ENCODE assay signal across 16 cellular contexts in the genomic region with DNA sequence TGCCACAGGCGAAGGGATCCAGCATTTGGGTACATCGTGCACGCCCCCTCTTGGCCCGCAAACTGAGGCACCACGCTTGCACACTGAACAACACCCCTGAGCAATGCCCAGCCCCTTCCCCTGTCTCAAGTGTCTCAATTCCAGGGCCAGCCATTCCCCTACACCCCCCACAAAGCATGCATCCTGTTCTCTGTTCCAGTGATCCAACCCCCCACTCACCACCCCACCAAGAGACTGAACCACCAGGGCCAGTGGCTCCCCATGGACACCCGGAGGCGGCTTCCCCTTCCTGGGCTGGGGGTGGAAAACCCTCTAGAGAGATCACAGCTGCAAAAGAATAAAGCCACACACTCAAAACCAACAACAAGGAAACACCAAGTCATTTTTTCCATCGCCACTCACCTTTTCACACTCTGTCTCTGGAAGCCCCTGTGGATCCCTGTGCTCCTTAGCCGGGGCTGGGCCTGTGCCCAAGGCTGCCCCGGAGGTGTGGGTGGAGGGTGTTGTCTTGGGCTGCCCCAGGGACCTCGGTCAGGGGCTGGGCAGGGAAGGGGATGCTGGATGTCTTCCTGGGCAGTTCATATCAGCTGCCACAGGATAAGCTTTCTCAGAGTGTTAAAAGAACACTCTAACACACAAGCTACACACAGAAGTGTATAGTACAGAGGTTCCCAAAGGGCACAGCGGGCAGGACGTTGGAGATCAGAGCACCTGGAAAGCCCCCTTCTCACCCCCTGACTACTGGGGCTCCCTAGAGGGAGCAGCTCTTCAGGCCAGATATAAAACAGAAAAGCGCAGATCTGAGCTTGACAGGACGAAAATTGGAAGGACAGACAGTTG.
A peak's percentile ranks its signal among the peaks of the same experiment; 100 is the strongest.
DNase-seq lines count a peak whose midpoint lies in the region; TF ChIP-seq lines count a peak whose summit lies in the region.
"Had no signal": no experiment of that assay in that cellular context is flagged by ENCODE, and none has a peak within 500 bp of the region (broad histone marks: within the 10 kb centered on the region; RNA-seq: fewer than 3 reads in every experiment).

No MANE protein-coding gene starts in this region.

- no peak for TF ChIP-seq POLR2A in adrenal gland (IDR thresholded peaks at IDR 0.05)

- H3K27ac ChIP-seq in SJSA1 (peak overlapping the region; percentile 66), adrenal gland (no peak overlapping the region)
- H3K27ac ChIP-seq: coronary artery, KMS-11, SJCRH30 had no signal

- DNase-seq in activated T-cell treated with anti-CD3 and anti-CD28 coated beads, Interleukin-2, amount 50 U/mL, for 24 hours: peak; percentile 59
- DNase-seq in activated T-cell treated with anti-CD3 and anti-CD28 coated beads for 4 hours (no peak), SJSA1 (ENCODE audit: low read depth in 1 of 2, low spot score in 2 of 2) (no peak), choroid plexus epithelial cell (ENCODE audit: low read depth) (peak; percentile 44), SHP77 treated with DMSO at 0.1 percent for 48 hours (lab: John Stamatoyannopoulos, UW) (no peak), NCI-H510A treated with DMSO at 0.1 percent for 48 hours (lab: John Stamatoyannopoulos, UW) (no peak), adrenal gland (no peak)
- peak; percentile 47 for DNase-seq in stimulated activated CD4-positive, alpha-beta T cell treated with anti-CD3 and anti-CD28 coated beads, Interleukin-4, amount 100 ng/mL, for 24 hours
- DNase-seq: DMS53, NCI-H2107, SJCRH30, small intestine had no signal

- H3K4me1 ChIP-seq in SJSA1 (replicated peaks) (peaks cover 46% of the 10 kb centered on the region), adrenal gland (replicated peaks in 1 of 2) (peaks cover 0 to 3% of the 10 kb centered on the region in 2 donors)

- H3K4me3 ChIP-seq in SJSA1 (no peak overlapping the region), choroid plexus epithelial cell (ENCODE audit: low read depth, low read length) (no peak overlapping the region), adrenal gland (no peak overlapping the region)
- H3K4me3 ChIP-seq: coronary artery, lung, SJCRH30 had no signal

- peaks cover 5% of the 10 kb centered on the region for H3K9me3 Mint-ChIP-seq in activated T-cell treated with anti-CD3 and anti-CD28 coated beads, Interleukin-2, amount 50 U/mL, for 24 hours

- no peaks in the 10 kb centered on the region for H3K36me3 ChIP-seq in SJSA1
- no peaks in the 10 kb centered on the region for H3K36me3 ChIP-seq in adrenal gland (replicated peaks in 1 of 2)
- H3K36me3 ChIP-seq: SJCRH30 had no signal

- H3K9me3 ChIP-seq in SJSA1 (replicated peaks) (0 out of 2 replicates have a peak, but pooled peaks cover 3% of the 10 kb centered on the region), adrenal gland (replicated peaks in 1 of 3) (no peaks in the 10 kb centered on the region)

- no peaks in the 10 kb centered on the region for H3K27me3 Mint-ChIP-seq in activated T-cell treated with anti-CD3 and anti-CD28 coated beads, Interleukin-2, amount 50 U/mL, for 24 hours

- 67 to 79% (median 73%) methylated on average over 13 to 15 of the region's 15 CpGs for WGBS in adrenal gland, 4 donors

- peak overlapping the region; percentile 84 for H3K27ac Mint-ChIP-seq in activated T-cell treated with anti-CD3 and anti-CD28 coated beads, Interleukin-2, amount 50 U/mL, for 24 hours

- intact Hi-C loops in adrenal gland (cut with DNase I): no loop called here

- no peaks in the 10 kb centered on the region for H3K36me3 Mint-ChIP-seq in activated T-cell treated with anti-CD3 and anti-CD28 coated beads, Interleukin-2, amount 50 U/mL, for 24 hours (ENCODE audit: low read depth)

- H3K27me3 ChIP-seq in SJSA1 (replicated peaks) (no peaks in the 10 kb centered on the region), adrenal gland (no peaks in the 10 kb centered on the region)
- H3K27me3 ChIP-seq: SJCRH30 had no signal

- H3K4me1 Mint-ChIP-seq in activated T-cell treated with anti-CD3 and anti-CD28 coated beads, Interleukin-2, amount 50 U/mL, for 24 hours (ENCODE audit: low read depth): peaks cover 42% of the 10 kb centered on the region

- peak overlapping the region; percentile 13 for H3K4me3 Mint-ChIP-seq in activated T-cell treated with anti-CD3 and anti-CD28 coated beads, Interleukin-2, amount 50 U/mL, for 24 hours
- H3K4me3 Mint-ChIP-seq: neural crest cell had no signal

- no peak for TF ChIP-seq CTCF in choroid plexus epithelial cell (conservative IDR thresholded peaks at IDR 0.05; ENCODE audit: low read depth, low read length)
- no peak for TF ChIP-seq CTCF in adrenal gland (IDR thresholded peaks at IDR 0.05)

Comparison
In these comparisons a context has a peak if more than half of its experiments do, and no peak if none do; other contexts are left out.
1. DNase-seq: peak in activated T-cell treated with anti-CD3 and anti-CD28 coated beads, Interleukin-2, amount 50 U/mL, for 24 hours (single experiment), choroid plexus epithelial cell (single experiment) and stimulated activated CD4-positive, alpha-beta T cell treated with anti-CD3 and anti-CD28 coated beads, Interleukin-4, amount 100 ng/mL, for 24 hours (single experiment); none in activated T-cell treated with anti-CD3 and anti-CD28 coated beads for 4 hours (single experiment), SJSA1 (0 of 2), SHP77 treated with DMSO at 0.1 percent for 48 hours (single experiment), NCI-H510A treated with DMSO at 0.1 percent for 48 hours (single experiment) and adrenal gland (0 of 7).